8 cellular contexts compared by ENCODE assay signal in the genomic region with DNA sequence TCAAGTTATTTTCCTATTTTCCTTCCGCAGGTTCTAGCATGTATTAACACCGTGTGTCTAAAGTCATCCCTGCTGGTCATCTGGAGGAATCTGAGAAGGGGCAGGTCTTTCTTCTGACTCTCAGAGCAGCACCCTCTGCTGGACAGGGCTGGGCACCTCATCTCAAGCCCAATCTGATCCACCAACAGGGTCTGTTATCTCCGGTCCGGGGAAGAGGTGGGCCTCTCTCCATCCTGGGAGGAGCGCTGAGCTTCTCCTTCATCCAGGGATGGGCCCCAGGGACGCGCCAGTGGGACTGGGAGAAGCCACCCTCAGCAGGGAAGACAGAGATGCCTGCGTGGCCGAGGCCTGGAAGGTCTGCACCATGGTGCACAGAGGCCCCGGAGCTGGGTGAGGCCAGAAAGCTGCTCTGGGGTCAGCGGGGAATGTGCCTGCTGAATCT. TPM values are rescaled to one million over a fixed set of nuclear protein-coding genes. Genes with fewer than 3 reads are reported as not detected.
DNase-seq lines count a peak whose midpoint lies in the region; ATAC-seq and TF ChIP-seq lines count a peak whose summit lies in the region.

No MANE protein-coding gene starts in this region.

- peak; percentile 90 for ATAC-seq in SK-N-SH treated with all-trans-retinoic acid at 6 μM for 48 hours
- ATAC-seq in HG02571 (IDR thresholded peaks at IDR 0.05; ENCODE audit: unreplicated experiment): no peak
- ATAC-seq in GM21381 (IDR thresholded peaks at IDR 0.05; ENCODE audit: unreplicated experiment): no peak

- DNase-seq in AG08396 (ENCODE audit: low spot score) (peak; percentile 70), H4 (ENCODE audit: low spot score) (peak; percentile 57), astrocyte of the hippocampus (ENCODE audit: low read depth, low spot score) (peak; percentile 39), hippocampal formation (lab: John Stamatoyannopoulos, UW) (peak; percentile 8 to 15)
- peak; percentile 34 for DNase-seq in stimulated activated CD4-positive, alpha-beta T cell treated with anti-CD3 and anti-CD28 coated beads, Interleukin-12 subunit alpha, Interleukin-12 subunit beta, amount 100 ng/mL, for 4 hours

TF ChIP-seq in SK-N-SH treated with all-trans-retinoic acid at 6 μM for 48 hours, 23 proteins besides CTCF, POLR2A, EP300 and RAD21:
- no peak for TF ChIP-seq TOX (CRISPR knock-in tag; IDR thresholded peaks at IDR 0.05; ENCODE audit: borderline replicate concordance)
- TF ChIP-seq TCF4 (CRISPR knock-in tag; IDR thresholded peaks at IDR 0.05; ENCODE audit: borderline replicate concordance): no peak
- TF ChIP-seq OSR1 (CRISPR knock-in tag; IDR thresholded peaks at IDR 0.05): no peak
- TF ChIP-seq, protein P1, sequence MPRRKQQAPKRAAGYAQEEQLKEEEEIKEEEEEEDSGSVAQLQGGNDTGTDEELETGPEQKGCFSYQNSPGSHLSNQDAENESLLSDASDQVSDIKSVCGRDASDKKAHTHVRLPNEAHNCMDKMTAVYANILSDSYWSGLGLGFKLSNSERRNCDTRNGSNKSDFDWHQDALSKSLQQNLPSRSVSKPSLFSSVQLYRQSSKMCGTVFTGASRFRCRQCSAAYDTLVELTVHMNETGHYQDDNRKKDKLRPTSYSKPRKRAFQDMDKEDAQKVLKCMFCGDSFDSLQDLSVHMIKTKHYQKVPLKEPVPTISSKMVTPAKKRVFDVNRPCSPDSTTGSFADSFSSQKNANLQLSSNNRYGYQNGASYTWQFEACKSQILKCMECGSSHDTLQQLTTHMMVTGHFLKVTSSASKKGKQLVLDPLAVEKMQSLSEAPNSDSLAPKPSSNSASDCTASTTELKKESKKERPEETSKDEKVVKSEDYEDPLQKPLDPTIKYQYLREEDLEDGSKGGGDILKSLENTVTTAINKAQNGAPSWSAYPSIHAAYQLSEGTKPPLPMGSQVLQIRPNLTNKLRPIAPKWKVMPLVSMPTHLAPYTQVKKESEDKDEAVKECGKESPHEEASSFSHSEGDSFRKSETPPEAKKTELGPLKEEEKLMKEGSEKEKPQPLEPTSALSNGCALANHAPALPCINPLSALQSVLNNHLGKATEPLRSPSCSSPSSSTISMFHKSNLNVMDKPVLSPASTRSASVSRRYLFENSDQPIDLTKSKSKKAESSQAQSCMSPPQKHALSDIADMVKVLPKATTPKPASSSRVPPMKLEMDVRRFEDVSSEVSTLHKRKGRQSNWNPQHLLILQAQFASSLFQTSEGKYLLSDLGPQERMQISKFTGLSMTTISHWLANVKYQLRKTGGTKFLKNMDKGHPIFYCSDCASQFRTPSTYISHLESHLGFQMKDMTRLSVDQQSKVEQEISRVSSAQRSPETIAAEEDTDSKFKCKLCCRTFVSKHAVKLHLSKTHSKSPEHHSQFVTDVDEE (CRISPR knock-in tag; IDR thresholded peaks at IDR 0.05): no peak

RNA-seq across cellular contexts. Expression of gene ZNF331, which starts 26.0 kb away (rescaled TPM):
- 4.0 and 6.6 TPM in 2 replicates for total RNA-seq in H4 (2014; rRNA removed; shearing (Covaris generic))

RNA-seq across cellular contexts. Expression of gene ZNF813, which starts 44.4 kb away (rescaled TPM):
- 3.0 and 3.4 TPM in 2 replicates for total RNA-seq in H4 (2014; rRNA removed; shearing (Covaris generic))

Comparison
In these comparisons a context has a peak if more than half of its experiments do, and no peak if none do; other contexts are left out.
1. DNase-seq: peak in every context shown above with its lines; median percentile 70 in AG08396; 57 in H4; 39 in astrocyte of the hippocampus; 34 in stimulated activated CD4-positive, alpha-beta T cell treated with anti-CD3 and anti-CD28 coated beads, Interleukin-12 subunit alpha, Interleukin-12 subunit beta, amount 100 ng/mL, for 4 hours; 12 in hippocampal formation.